1 cellular context compared by ENCODE assay signal in genomic region chrX:46978341-46979291, GRCh38.
TF ChIP-seq lines count a peak whose summit lies in the region.

No MANE protein-coding gene starts in this region.

TF ChIP-seq in GM23338, 12 proteins besides CTCF, POLR2A, EP300 and RAD21 (continued from another document):
- TF ChIP-seq NANOG (IDR thresholded peaks at IDR 0.05; ENCODE audit: borderline replicate concordance): no peak
- TF ChIP-seq, protein P1, sequence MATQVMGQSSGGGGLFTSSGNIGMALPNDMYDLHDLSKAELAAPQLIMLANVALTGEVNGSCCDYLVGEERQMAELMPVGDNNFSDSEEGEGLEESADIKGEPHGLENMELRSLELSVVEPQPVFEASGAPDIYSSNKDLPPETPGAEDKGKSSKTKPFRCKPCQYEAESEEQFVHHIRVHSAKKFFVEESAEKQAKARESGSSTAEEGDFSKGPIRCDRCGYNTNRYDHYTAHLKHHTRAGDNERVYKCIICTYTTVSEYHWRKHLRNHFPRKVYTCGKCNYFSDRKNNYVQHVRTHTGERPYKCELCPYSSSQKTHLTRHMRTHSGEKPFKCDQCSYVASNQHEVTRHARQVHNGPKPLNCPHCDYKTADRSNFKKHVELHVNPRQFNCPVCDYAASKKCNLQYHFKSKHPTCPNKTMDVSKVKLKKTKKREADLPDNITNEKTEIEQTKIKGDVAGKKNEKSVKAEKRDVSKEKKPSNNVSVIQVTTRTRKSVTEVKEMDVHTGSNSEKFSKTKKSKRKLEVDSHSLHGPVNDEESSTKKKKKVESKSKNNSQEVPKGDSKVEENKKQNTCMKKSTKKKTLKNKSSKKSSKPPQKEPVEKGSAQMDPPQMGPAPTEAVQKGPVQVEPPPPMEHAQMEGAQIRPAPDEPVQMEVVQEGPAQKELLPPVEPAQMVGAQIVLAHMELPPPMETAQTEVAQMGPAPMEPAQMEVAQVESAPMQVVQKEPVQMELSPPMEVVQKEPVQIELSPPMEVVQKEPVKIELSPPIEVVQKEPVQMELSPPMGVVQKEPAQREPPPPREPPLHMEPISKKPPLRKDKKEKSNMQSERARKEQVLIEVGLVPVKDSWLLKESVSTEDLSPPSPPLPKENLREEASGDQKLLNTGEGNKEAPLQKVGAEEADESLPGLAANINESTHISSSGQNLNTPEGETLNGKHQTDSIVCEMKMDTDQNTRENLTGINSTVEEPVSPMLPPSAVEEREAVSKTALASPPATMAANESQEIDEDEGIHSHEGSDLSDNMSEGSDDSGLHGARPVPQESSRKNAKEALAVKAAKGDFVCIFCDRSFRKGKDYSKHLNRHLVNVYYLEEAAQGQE (IDR thresholded peaks at IDR 0.05; ENCODE audit: unreplicated experiment): no peak
- TF ChIP-seq POLR2AphosphoS5 (IDR thresholded peaks at IDR 0.05; ENCODE audit: low read depth): no peak
